Comparison of ENCODE assay signal across 19 cellular contexts in genomic region chr7:52711951-52712350, GRCh38.
DNase-seq lines count a peak whose midpoint lies in the region; ATAC-seq and TF ChIP-seq lines count a peak whose summit lies in the region.
"Had no signal": no experiment of that assay in that cellular context is flagged by ENCODE, and none has a peak within 500 bp of the region (broad histone marks: within the 10 kb centered on the region; RNA-seq: fewer than 3 reads in every experiment).

No MANE protein-coding gene starts in this region.

- H3K27me3 ChIP-seq in BLaER1 = no peaks in the 10 kb centered on the region
- no peaks in the 10 kb centered on the region for H3K27me3 ChIP-seq in KMS-11 (ENCODE audit: insufficient read depth, low read depth)
- no peaks in the 10 kb centered on the region for H3K27me3 ChIP-seq in OCI-LY3 (ENCODE audit: low read depth, low read length)
- no peaks in the 10 kb centered on the region for H3K27me3 ChIP-seq in neuronal stem cell (ENCODE audit: control insufficient read depth in 3 of 3, insufficient read depth in 3 of 3, low read depth in 1 of 3, low read length in 3 of 3)

- H3K4me2 ChIP-seq in BLaER1 = peak overlapping the region; percentile 45
- peak overlapping the region; percentile 67 for H3K4me2 ChIP-seq in KMS-11
- H3K4me2 ChIP-seq in OCI-LY3 (ENCODE audit: low read length) = no peak overlapping the region
- no peak overlapping the region for H3K4me2 ChIP-seq in neuronal stem cell (ENCODE audit: insufficient read depth, low read length, poor library complexity, severe bottlenecking)
- H3K4me2 ChIP-seq: A549 had no signal

- H3K4me1 ChIP-seq in BLaER1 = peaks cover 8% of the 10 kb centered on the region; the same call in 1 of the 2 replicates
- H3K4me1 ChIP-seq in KMS-11 (ENCODE audit: low read depth, poor library complexity, severe bottlenecking) = peaks cover 78% of the 10 kb centered on the region
- H3K4me1 ChIP-seq in OCI-LY3 (ENCODE audit: low read length) = peaks cover 36% of the 10 kb centered on the region
- no peaks in the 10 kb centered on the region for H3K4me1 ChIP-seq in neuronal stem cell (ENCODE audit: control insufficient read depth in 2 of 2, insufficient read depth in 1 of 2, low read depth in 1 of 2, low read length in 2 of 2)
- H3K4me1 ChIP-seq: A549, HAP-1 had no signal

- no peak overlapping the region for H2BK120ac ChIP-seq in neuronal stem cell (ENCODE audit: low read depth, low read length)

- H3K36me3 ChIP-seq in BLaER1 = no peaks in the 10 kb centered on the region
- no peaks in the 10 kb centered on the region for H3K36me3 ChIP-seq in KMS-11 (ENCODE audit: insufficient read depth)
- H3K36me3 ChIP-seq in OCI-LY3 (replicated peaks; ENCODE audit: low read depth, low read length) = peaks cover 42% of the 10 kb centered on the region
- H3K36me3 ChIP-seq in neuronal stem cell (replicated peaks in 1 of 2; ENCODE audit: control insufficient read depth in 2 of 2, insufficient read depth in 2 of 2, low read length in 2 of 2) = no peaks in the 10 kb centered on the region
- H3K36me3 ChIP-seq: HAP-1 had no signal

- H3K4me3 ChIP-seq in BLaER1 (no peak overlapping the region), KMS-11 (IDR thresholded peaks at IDR 0.05; ENCODE audit: insufficient read depth, low read depth, low read length) (no peak overlapping the region), OCI-LY3 (ENCODE audit: low read length) (no peak overlapping the region), neuronal stem cell (ENCODE audit: low read length in 2 of 2) (no peak overlapping the region)
- H3K4me3 ChIP-seq: A549, GM12878, HAP-1 had no signal

- H4K8ac ChIP-seq in neuronal stem cell (ENCODE audit: low read depth, low read length) = no peak overlapping the region

- no peaks in the 10 kb centered on the region for H4K20me1 ChIP-seq in BLaER1
- no peaks in the 10 kb centered on the region for H4K20me1 ChIP-seq in KMS-11 (ENCODE audit: insufficient read depth)
- no peaks in the 10 kb centered on the region for H4K20me1 ChIP-seq in OCI-LY3 (ENCODE audit: insufficient read depth, low read length)

- no peak overlapping the region for H3K9ac ChIP-seq in BLaER1
- H3K9ac ChIP-seq in KMS-11 = no peak overlapping the region
- no peak overlapping the region for H3K9ac ChIP-seq in OCI-LY3 (ENCODE audit: low read length)
- no peak overlapping the region for H3K9ac ChIP-seq in neuronal stem cell (ENCODE audit: low read depth, low read length, poor library complexity)

- H2BK12ac ChIP-seq in neuronal stem cell (ENCODE audit: low read length) = no peak overlapping the region

- H2AFZ ChIP-seq in KMS-11 (ENCODE audit: low read depth) (peak overlapping the region; percentile 27; the same call in 1 of the 2 replicates), OCI-LY3 (ENCODE audit: low read depth, low read length) (0 out of 2 replicates have a peak overlapping the region, but pooled peaks have one; percentile 23), neuronal stem cell (ENCODE audit: low read length) (peak overlapping the region; percentile 68)

- H3K14ac ChIP-seq in neuronal stem cell (ENCODE audit: low read length) = no peak overlapping the region

- no peaks in the 10 kb centered on the region for H3K79me2 ChIP-seq in KMS-11 (ENCODE audit: insufficient read depth, low read depth)
- no peaks in the 10 kb centered on the region for H3K79me2 ChIP-seq in OCI-LY3 (ENCODE audit: low read length)

- DNase-seq in neuronal stem cell (ENCODE audit: low spot score) = no peak
- DNase-seq: AML-193; Calu3; CD4-positive, alpha-beta memory T cell; DMS53; DND-41; EL; KG1 had no signal

- H3K23ac ChIP-seq in neuronal stem cell (ENCODE audit: low read depth, low read length, poor library complexity) = no peak overlapping the region

- no peaks in the 10 kb centered on the region for H3K79me1 ChIP-seq in neuronal stem cell (ENCODE audit: low read depth, low read length)

- no peak overlapping the region for H3K18ac ChIP-seq in neuronal stem cell (ENCODE audit: low read length)

- H4K91ac ChIP-seq in neuronal stem cell (ENCODE audit: low read depth, low read length, poor library complexity) = no peak overlapping the region

- H2AK5ac ChIP-seq in neuronal stem cell (ENCODE audit: low read depth, low read length) = no peak overlapping the region

- ATAC-seq in HG03442 (IDR thresholded peaks at IDR 0.05; ENCODE audit: unreplicated experiment) = no peak
- ATAC-seq in GM18907 (IDR thresholded peaks at IDR 0.05; ENCODE audit: unreplicated experiment) = no peak
- ATAC-seq in HG02885 (IDR thresholded peaks at IDR 0.05; ENCODE audit: poor library complexity, unreplicated experiment) = no peak
- ATAC-seq: A549, GM12878, HepG2 had no signal

- H3K27ac ChIP-seq in BLaER1 = no peak overlapping the region
- peak overlapping the region; percentile 80 for H3K27ac ChIP-seq in KMS-11
- H3K27ac ChIP-seq in OCI-LY3 (ENCODE audit: low read length) = no peak overlapping the region
- no peak overlapping the region for H3K27ac ChIP-seq in neuronal stem cell (replicated peaks; ENCODE audit: low read length)
- H3K27ac ChIP-seq: 22Rv1, A549 had no signal

- H2BK5ac ChIP-seq in neuronal stem cell (ENCODE audit: low read length) = no peak overlapping the region

- H2BK15ac ChIP-seq in neuronal stem cell (ENCODE audit: low read length) = no peak overlapping the region

- H3K9me3 ChIP-seq in BLaER1 (no peaks in the 10 kb centered on the region; the same call in 1 of the 2 replicates), OCI-LY3 (ENCODE audit: insufficient read depth, low read length) (peaks cover 29% of the 10 kb centered on the region), neuronal stem cell (replicated peaks in 1 of 2; ENCODE audit: control insufficient read depth in 2 of 2, insufficient read depth in 1 of 2, low read depth in 1 of 2, low read length in 2 of 2) (no peaks in the 10 kb centered on the region)
- H3K9me3 ChIP-seq: A549, HAP-1 had no signal

- H3K4ac ChIP-seq in neuronal stem cell (ENCODE audit: low read length) = no peak overlapping the region

- no CpG with 5 or more reads among the region's 1 CpG for WGBS in neuronal stem cell (ENCODE audit: extremely low coverage in 2 of 2, insufficient read length in 2 of 2, insufficient replicate concordance in 1 of 2), 2 donors

- TF ChIP-seq CTCF in KMS-11 (conservative IDR thresholded peaks at IDR 0.05; ENCODE audit: low read depth, low read length) (no peak), OCI-LY3 (IDR thresholded peaks at IDR 0.05; ENCODE audit: low read depth, low read length) (no peak)

Comparison
In these comparisons a context has a peak if more than half of its experiments do, and no peak if none do; other contexts are left out.
1. H3K4me2 ChIP-seq: peak in BLaER1 (single experiment) and KMS-11 (single experiment); none in OCI-LY3 (single experiment) and neuronal stem cell (single experiment).
2. Peak in every context shown above with its lines, with median percentiles within 50 percentile points of each other: H2AFZ ChIP-seq.